13 cellular contexts compared by ENCODE assay signal in the genomic region with DNA sequence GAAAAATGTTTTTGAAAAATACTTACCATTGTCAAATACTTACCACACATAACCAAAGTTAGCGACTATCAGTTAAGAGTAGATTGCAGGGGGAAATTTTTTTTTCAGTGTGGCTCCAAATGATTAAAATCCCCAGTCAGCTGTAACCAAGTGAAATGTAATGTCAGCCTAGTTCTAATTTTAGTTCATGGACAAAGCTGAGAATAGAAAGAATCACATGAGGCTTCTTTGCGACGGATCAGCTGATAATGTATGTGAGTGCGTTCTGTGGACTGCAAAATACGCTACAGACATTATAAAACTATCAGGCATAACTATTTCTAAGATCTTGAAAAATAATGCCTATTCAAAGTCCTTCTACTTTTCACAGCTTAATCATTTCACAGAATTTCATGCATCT. TPM values are rescaled to one million over a fixed set of nuclear protein-coding genes. Genes with fewer than 3 reads are reported as not detected.
"Had no signal": no experiment of that assay in that cellular context is flagged by ENCODE, and none has a peak within 500 bp of the region (broad histone marks: within the 10 kb centered on the region; RNA-seq: fewer than 3 reads in every experiment).

A gene (minus strand): TSS at position 165 of the 400 bp plus-strand sequence. CDS start 9,740 bp downstream, outside the sequence.

- DNase-seq: activated CD4-positive, alpha-beta memory T cell treated with anti-CD3 and anti-CD28 coated beads for 36 hours; activated naive CD4-positive, alpha-beta T cell; effector memory CD4-positive, alpha-beta T cell; left colon; mammary epithelial cell; natural killer cell; nucleus accumbens; small intestine; T-helper 9 cell; thyroid gland had no signal

- H3K36me3 ChIP-seq: thyroid gland had no signal

- H3K9me3 ChIP-seq: thyroid gland had no signal

- FAIRE-seq: small intestine, urothelium cell line had no signal

- H3K27ac ChIP-seq: VCaP had no signal

- H3K27me3 ChIP-seq: thyroid gland had no signal

- H3K4me3 ChIP-seq: thyroid gland had no signal

- ATAC-seq: left colon, natural killer cell had no signal

- H3K4me1 ChIP-seq: thyroid gland had no signal

RNA-seq across cellular contexts. Expression of the gene that starts here (rescaled TPM):
- total RNA-seq: epithelial cell of proximal tubule had no signal
